In the genomic region with DNA sequence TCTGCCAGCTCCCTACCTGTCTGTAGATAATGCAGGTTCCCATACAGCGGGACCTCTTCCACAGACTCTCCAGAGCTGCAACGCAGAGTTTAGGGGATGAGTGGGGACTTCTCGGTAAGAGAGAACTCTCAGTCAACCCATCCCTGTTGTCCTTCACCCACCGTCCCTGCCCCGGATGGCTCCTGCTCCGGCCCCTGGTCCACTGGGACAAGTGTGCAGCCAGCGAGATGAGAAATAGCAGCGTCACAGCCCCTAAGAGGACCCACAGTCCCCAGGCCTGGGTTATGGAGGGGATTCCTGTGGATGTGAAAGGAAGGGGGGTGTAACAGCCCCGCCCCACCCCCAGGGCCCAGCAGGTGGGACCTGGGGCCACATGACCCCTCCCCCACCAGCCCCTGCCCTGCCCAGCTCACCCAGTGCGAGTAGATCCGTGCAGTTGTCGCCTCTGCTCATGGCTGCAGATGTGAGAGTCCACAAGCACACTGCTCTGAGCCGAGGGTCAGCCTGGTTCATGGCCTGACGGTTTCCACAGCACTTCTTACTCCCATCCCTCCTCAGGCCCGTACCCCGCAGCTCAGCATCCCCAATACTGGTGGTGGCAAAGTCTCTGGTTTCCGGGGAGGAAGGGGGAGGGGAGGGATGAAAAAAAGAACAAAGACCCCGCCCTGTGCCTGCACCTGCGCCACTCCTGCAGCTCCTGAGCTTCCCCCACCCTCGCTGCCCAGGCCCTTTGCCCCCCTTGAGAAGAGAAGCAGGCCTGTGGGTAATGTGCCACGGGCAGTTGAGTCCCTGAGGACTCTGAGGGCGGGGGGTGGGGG, we compare ENCODE assay signal across 9 cellular contexts. TPM values are rescaled to one million over a fixed set of nuclear protein-coding genes. Genes with fewer than 3 reads are reported as not detected.
DNase-seq lines count a peak whose midpoint lies in the region; ATAC-seq, FAIRE-seq and TF ChIP-seq lines count a peak whose summit lies in the region.
"Had no signal": no experiment of that assay in that cellular context is flagged by ENCODE, and none has a peak within 500 bp of the region (broad histone marks: within the 10 kb centered on the region; RNA-seq: fewer than 3 reads in every experiment).

A gene with protein sequence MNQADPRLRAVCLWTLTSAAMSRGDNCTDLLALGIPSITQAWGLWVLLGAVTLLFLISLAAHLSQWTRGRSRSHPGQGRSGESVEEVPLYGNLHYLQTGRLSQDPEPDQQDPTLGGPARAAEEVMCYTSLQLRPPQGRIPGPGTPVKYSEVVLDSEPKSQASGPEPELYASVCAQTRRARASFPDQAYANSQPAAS (minus strand): TSS at position 591 of the 818 bp plus-strand sequence. CDS start 78 bp downstream, at position 513.

- no peak for FAIRE-seq in kidney (lab: Jason Lieb, UNC)

- no peaks in the 10 kb centered on the region for H3K9me3 Mint-ChIP-seq in activated CD4-positive, alpha-beta memory T cell treated with anti-CD3 and anti-CD28 coated beads, Interleukin-2, amount 10 ng/mL, durations not matched to agents 7 days and 5 days

- intact Hi-C loops in cardiac septum (cut with DNase I) (no loop called here), kidney (cut with DNase I) (no loop called here)

- H3K4me1 Mint-ChIP-seq in activated CD4-positive, alpha-beta memory T cell treated with anti-CD3 and anti-CD28 coated beads, Interleukin-2, amount 10 ng/mL, durations not matched to agents 7 days and 5 days: peaks cover 48% of the 10 kb centered on the region

- no peak for TF ChIP-seq EP300 in upper lobe of left lung (IDR thresholded peaks at IDR 0.05)

- 73 to 79% methylated on average over 13 to 22 of the region's 22 CpGs for WGBS in upper lobe of left lung, 2 donors

- TF ChIP-seq CTCF in right atrium auricular region (IDR thresholded peaks at IDR 0.05) (no peak), kidney (IDR thresholded peaks at IDR 0.05; ENCODE audit: borderline replicate concordance, extremely low read depth, insufficient read depth) (no peak), upper lobe of left lung (IDR thresholded peaks at IDR 0.05) (no peak)

- no peaks in the 10 kb centered on the region for H3K9me3 ChIP-seq in right atrium auricular region
- H3K9me3 ChIP-seq in kidney (ENCODE audit: control insufficient read depth in 1 of 2, low read length in 2 of 2): no peaks in the 10 kb centered on the region
- no peaks in the 10 kb centered on the region for H3K9me3 ChIP-seq in upper lobe of left lung

- H3K36me3 Mint-ChIP-seq in activated CD4-positive, alpha-beta memory T cell treated with anti-CD3 and anti-CD28 coated beads, Interleukin-2, amount 10 ng/mL, durations not matched to agents 7 days and 5 days (ENCODE audit: low read depth): peaks cover 31% of the 10 kb centered on the region

- DNase-seq in right atrium auricular region (ENCODE audit: low spot score) (no peak), cardiac septum (ENCODE audit: low spot score) (no peak), kidney (peak; percentile 79), upper lobe of left lung (peak in 1 of 2 donors; percentile 50), NCI-H526 (lab: John Stamatoyannopoulos, UW) (no peak), HuH-7 (ENCODE audit: low spot score) (no peak)
- peak; percentile 48 for DNase-seq in activated CD4-positive, alpha-beta memory T cell treated with anti-CD3 and anti-CD28 coated beads, Interleukin-2, amount 10 ng/mL, durations not matched to agents 7 days and 5 days
- DNase-seq: foreskin fibroblast had no signal

- POLR2A ChIA-PET in activated CD4-positive, alpha-beta memory T cell treated with anti-CD3 and anti-CD28 coated beads, Interleukin-2, amount 10 ng/mL, durations not matched to agents 7 days and 5 days (lab: Charles Lee): interaction anchor here (1.0 to 8.7 kb wide), 11 partner anchors 10 to 99 kb away, joined by 4 to 257 read pairs (median 10); a partner anchor contains a TSS

- peaks cover 0 to 14% of the 10 kb centered on the region in 2 donors for H3K4me1 ChIP-seq in right atrium auricular region
- H3K4me1 ChIP-seq in kidney (ENCODE audit: control insufficient read depth in 1 of 2, insufficient read depth in 1 of 2, low read depth in 1 of 2, low read length in 2 of 2): peaks cover 0 to 3% of the 10 kb centered on the region in 2 donors
- peaks cover 14 to 43% (median 23%) of the 10 kb centered on the region in 4 donors for H3K4me1 ChIP-seq in upper lobe of left lung

- H3K4me3 ChIP-seq in right atrium auricular region (peak within 1 kb of the TSS in 1 of 2 donors; percentile 6), kidney (ENCODE audit: low read length in 2 of 2) (no peak within 1 kb of the TSS), upper lobe of left lung (peak within 1 kb of the TSS in 3 of 4 donors; percentile 13 to 38 (median 25))

- H3K27me3 ChIP-seq in right atrium auricular region (no peaks in the 10 kb centered on the region), upper lobe of left lung (no peaks in the 10 kb centered on the region)

- H3K27me3 Mint-ChIP-seq in activated CD4-positive, alpha-beta memory T cell treated with anti-CD3 and anti-CD28 coated beads, Interleukin-2, amount 10 ng/mL, durations not matched to agents 7 days and 5 days: no peaks in the 10 kb centered on the region

- H3K9ac ChIP-seq in kidney (ENCODE audit: low read length in 2 of 2): no peak within 1 kb of the TSS

- CTCF ChIA-PET in activated CD4-positive, alpha-beta memory T cell treated with anti-CD3 and anti-CD28 coated beads, Interleukin-2, amount 10 ng/mL, durations not matched to agents 7 days and 5 days (lab: Charles Lee): interaction anchor here (0.6 to 7.4 kb wide), 6 partner anchors 10 to 178 kb away, joined by 3 to 223 read pairs (median 31); a partner anchor contains a TSS

- H3K36me3 ChIP-seq in right atrium auricular region (no peaks in the 10 kb centered on the region), kidney (ENCODE audit: control insufficient read depth in 1 of 2, insufficient read depth in 2 of 2, low read length in 2 of 2) (no peaks in the 10 kb centered on the region), upper lobe of left lung (no peaks in the 10 kb centered on the region)

- no peak for ATAC-seq in upper lobe of left lung (ENCODE audit: low FRiP score in 2 of 2)
- ATAC-seq in HG02610 (IDR thresholded peaks at IDR 0.05; ENCODE audit: unreplicated experiment): no peak

- no peak for TF ChIP-seq POLR2A in upper lobe of left lung (IDR thresholded peaks at IDR 0.05)

- peak within 1 kb of the TSS; percentile 41 to 42 for H3K27ac ChIP-seq in right atrium auricular region
- no peak within 1 kb of the TSS for H3K27ac ChIP-seq in kidney (ENCODE audit: low read depth in 2 of 2, low read length in 2 of 2)
- peak within 1 kb of the TSS in 2 of 4 donors; percentile 66 to 71 for H3K27ac ChIP-seq in upper lobe of left lung

- peak within 1 kb of the TSS; percentile 88 for H3K4me3 Mint-ChIP-seq in activated CD4-positive, alpha-beta memory T cell treated with anti-CD3 and anti-CD28 coated beads, Interleukin-2, amount 10 ng/mL, durations not matched to agents 7 days and 5 days

- H3K27ac Mint-ChIP-seq in activated CD4-positive, alpha-beta memory T cell treated with anti-CD3 and anti-CD28 coated beads, Interleukin-2, amount 10 ng/mL, durations not matched to agents 7 days and 5 days: peak within 1 kb of the TSS; percentile 92

RNA-seq across cellular contexts. Expression of the gene that starts here (rescaled TPM):
- under 1 TPM in 1 of 2 donors, not detected in 1; 0.55 TPM for total RNA-seq in right atrium auricular region
- not detected for total RNA-seq in cardiac septum
- 100 to 1,000 TPM; 210 to 214 TPM for total RNA-seq in activated CD4-positive, alpha-beta memory T cell treated with anti-CD3 and anti-CD28 coated beads, Interleukin-2, amount 10 ng/mL, durations not matched to agents 7 days and 5 days
- 3.1 TPM for total RNA-seq in kidney
- polyA plus RNA-seq in kidney (ENCODE audit: insufficient read depth, low read depth, low replicate concordance): 0.32 TPM
- 1 to 10 TPM in 5 of 6 donors, not detected in 1; 1.1 to 3.1 (median 1.8) TPM for total RNA-seq in upper lobe of left lung

Comparison
In these comparisons a context has a peak if more than half of its experiments do, and no peak if none do; other contexts are left out.
1. RNA of the gene that starts here (total RNA-seq): 210 to 214 TPM in activated CD4-positive, alpha-beta memory T cell treated with anti-CD3 and anti-CD28 coated beads, Interleukin-2, amount 10 ng/mL, durations not matched to agents 7 days and 5 days; 3.1 TPM in kidney (single experiment), 1.1 to 3.1 TPM in upper lobe of left lung, 0.55 TPM in right atrium auricular region and not detected in cardiac septum (single experiment); every median in the first group is over 10 times any median in the second.
2. DNase-seq: peak in activated CD4-positive, alpha-beta memory T cell treated with anti-CD3 and anti-CD28 coated beads, Interleukin-2, amount 10 ng/mL, durations not matched to agents 7 days and 5 days (single experiment) and kidney (single experiment); none in right atrium auricular region (single experiment), cardiac septum (single experiment), NCI-H526 (0 of 2) and HuH-7 (single experiment).
3. H3K27ac ChIP-seq: peak in right atrium auricular region (2 of 2); none in kidney (0 of 2).
4. H3K4me3 ChIP-seq: peak in upper lobe of left lung (3 of 4); none in kidney (0 of 2).